Comparison of ENCODE assay signal across 25 cellular contexts in the genomic region with DNA sequence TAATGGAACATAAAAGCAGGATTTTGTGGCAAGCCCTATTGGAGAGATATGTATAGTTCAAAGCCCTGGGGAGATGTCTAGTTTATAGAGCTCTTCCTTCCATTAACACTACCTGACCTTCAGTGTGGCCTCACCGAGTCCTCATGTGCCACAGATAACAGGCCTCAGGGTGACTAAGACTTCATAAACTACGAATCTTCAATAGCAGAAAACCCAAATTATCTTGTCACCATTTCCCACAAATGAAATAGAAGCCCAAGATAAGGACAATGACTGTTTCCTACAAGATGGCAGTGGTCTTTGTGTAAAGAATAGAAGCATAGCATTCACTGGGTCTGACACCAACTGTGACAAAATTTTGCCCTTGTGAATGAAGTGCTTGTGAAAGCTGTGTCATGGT.
"Had no signal": no experiment of that assay in that cellular context is flagged by ENCODE, and none has a peak within 500 bp of the region (broad histone marks: within the 10 kb centered on the region; RNA-seq: fewer than 3 reads in every experiment).

No MANE protein-coding gene starts in this region.

- H3K4me3 ChIP-seq: esophagus muscularis mucosa, gastrocnemius medialis, mucosa of descending colon, right atrium auricular region, sigmoid colon, skin epidermis, testis, tibial nerve, upper lobe of right lung, vagina had no signal

- H3K27ac ChIP-seq: esophagus muscularis mucosa, gastrocnemius medialis, neutrophil, right atrium auricular region, sigmoid colon, skin epidermis, testis, tibial nerve, upper lobe of right lung, vagina had no signal

- DNase-seq: dermis blood vessel endothelial cell; effector CD4-positive, alpha-beta T cell; gastrocnemius medialis; glutamatergic neuron; islet precursor cell; mammary epithelial cell; mucosa of descending colon; natural killer cell; posterior cingulate gyrus; sigmoid colon; stimulated activated CD4-positive, alpha-beta T cell treated with anti-CD3 and anti-CD28 coated beads, Interleukin-2, amount 100 ng/mL, for 24 hours; stimulated activated CD4-positive, alpha-beta T cell treated with anti-CD3 and anti-CD28 coated beads, Interleukin-4, amount 100 ng/mL, for 4 hours; stimulated activated naive B cell treated with anti-CD40 and anti-IgM and Interleukin-4, amounts not matched to agents 10 μg/mL and 1 μg/mL and 100 μg/mL, for 72 hours; stimulated activated naive CD8-positive, alpha-beta T cell treated with anti-CD3 and anti-CD28 coated beads, Interleukin-15, amount 100 ng/mL, for 72 hours; testis; upper lobe of right lung had no signal

- H3K4me1 ChIP-seq: esophagus muscularis mucosa, gastrocnemius medialis, right atrium auricular region, sigmoid colon, testis, tibial nerve, upper lobe of right lung, vagina had no signal

- H3K36me3 ChIP-seq: esophagus muscularis mucosa, gastrocnemius medialis, neutrophil, right atrium auricular region, sigmoid colon, tibial nerve, upper lobe of right lung, vagina had no signal

- H3K9me3 ChIP-seq: esophagus muscularis mucosa, gastrocnemius medialis, mucosa of descending colon, neutrophil, right atrium auricular region, sigmoid colon, testis, tibial nerve, upper lobe of right lung, vagina had no signal

- ATAC-seq: gastrocnemius medialis; left lobe of liver; mucosa of descending colon; natural killer cell; stimulated activated naive B cell treated with anti-CD40 and anti-IgM and Interleukin-4, amounts not matched to agents 10 μg/mL and 1 μg/mL and 100 μg/mL, for 72 hours; stimulated activated naive CD8-positive, alpha-beta T cell treated with anti-CD3 and anti-CD28 coated beads, Interleukin-15, amount 100 ng/mL, for 72 hours; upper lobe of right lung had no signal

- H3K27me3 ChIP-seq: esophagus muscularis mucosa, gastrocnemius medialis, neutrophil, right atrium auricular region, sigmoid colon, testis, tibial nerve, upper lobe of right lung, vagina had no signal

- FAIRE-seq: colon, endometrium had no signal
